ENCODE assay signal across 16 cellular contexts in genomic region chr2:112194480-112194879, GRCh38. TPM values are rescaled to one million over a fixed set of nuclear protein-coding genes. Genes with fewer than 3 reads are reported as not detected.
"Had no signal": no experiment of that assay in that cellular context is flagged by ENCODE, and none has a peak within 500 bp of the region (broad histone marks: within the 10 kb centered on the region; RNA-seq: fewer than 3 reads in every experiment).

No MANE protein-coding gene starts in this region.

- H3K36me3 Mint-ChIP-seq: WTC11 had no signal

- H3K4me1 ChIP-seq: adrenal gland, gastrocnemius medialis, heart right ventricle, prostate gland, stomach, upper lobe of right lung had no signal

- ATAC-seq: gastrocnemius medialis, heart right ventricle, right cardiac atrium, upper lobe of right lung, WTC11 had no signal

- H3K27me3 ChIP-seq: adrenal gland, gastrocnemius medialis, stomach, upper lobe of right lung had no signal

- H3K4me3 ChIP-seq: adrenal gland, gastrocnemius medialis, heart right ventricle, prostate gland, stomach, thoracic aorta, upper lobe of right lung had no signal

- H3K36me3 ChIP-seq: adrenal gland, gastrocnemius medialis, heart right ventricle, prostate gland, stomach, thoracic aorta, upper lobe of right lung had no signal

- FAIRE-seq: small intestine, TTC549 had no signal

- H3K27ac Mint-ChIP-seq: WTC11 had no signal

- H3K4me3 Mint-ChIP-seq: WTC11 had no signal

- H3K27ac ChIP-seq: adrenal gland, gastrocnemius medialis, heart right ventricle, prostate gland, stomach, thoracic aorta, upper lobe of right lung had no signal

- H3K9me3 ChIP-seq: adrenal gland, gastrocnemius medialis, heart right ventricle, prostate gland, stomach, thoracic aorta, upper lobe of right lung had no signal

- H3K4me1 Mint-ChIP-seq: WTC11 had no signal

- DNase-seq: activated CD4-positive, alpha-beta T cell treated with anti-CD3 and anti-CD28 coated beads, Interleukin-2, amount 50 U/mL, for 4 hours; adrenal gland; dermis blood vessel endothelial cell; erythroblast; gastrocnemius medialis; heart right ventricle; right cardiac atrium; SIG-M5; small intestine; stomach; upper lobe of right lung had no signal

RNA-seq across cellular contexts. Expression of gene FBLN7, which starts 56.3 kb away (rescaled TPM):
- polyA plus RNA-seq: neural cell had no signal
